8 cellular contexts compared by ENCODE assay signal in the genomic region with DNA sequence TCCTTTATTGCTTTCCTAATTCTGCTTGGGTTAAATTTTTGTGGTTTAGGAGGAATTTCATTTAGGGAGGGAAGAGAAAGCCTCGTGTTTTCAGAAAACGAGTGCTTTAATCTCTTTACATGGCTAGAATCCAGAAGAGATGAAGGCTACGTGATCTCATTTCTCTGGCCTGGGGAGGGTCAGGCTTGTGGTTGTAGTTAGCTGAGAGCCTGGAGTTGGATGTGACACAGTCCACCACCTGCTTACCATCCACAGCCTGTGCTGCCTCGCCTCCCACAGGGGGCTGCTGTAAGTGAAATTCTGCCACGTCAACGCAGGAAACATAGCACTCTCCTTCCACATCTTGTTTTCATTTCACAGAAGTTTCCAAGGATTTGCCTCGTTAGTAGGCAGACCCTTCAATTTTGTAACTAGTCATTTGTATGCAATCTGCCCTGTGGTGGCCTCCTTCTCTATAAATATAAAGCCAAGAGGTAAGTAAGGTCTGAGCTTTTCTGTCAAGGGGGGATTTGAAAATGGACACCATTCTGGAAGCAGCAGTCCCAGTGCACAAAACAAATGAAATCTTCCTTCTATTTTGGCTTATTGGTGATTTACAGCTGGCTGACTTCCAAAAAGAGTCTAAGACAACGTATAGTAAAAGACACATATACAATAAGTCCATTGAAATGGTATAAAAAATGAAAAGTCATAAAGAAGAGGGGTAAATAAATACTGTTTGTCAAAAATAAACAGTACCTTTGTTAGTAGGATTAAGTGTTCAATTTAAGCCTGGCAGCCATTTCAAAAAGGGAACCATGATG. TPM values are rescaled to one million over a fixed set of nuclear protein-coding genes. Genes with fewer than 3 reads are reported as not detected.
DNase-seq lines count a peak whose midpoint lies in the region; ATAC-seq and TF ChIP-seq lines count a peak whose summit lies in the region.

No MANE protein-coding gene starts in this region.

- ATAC-seq in DND-41 (ENCODE audit: insufficient read depth, low read depth) (peak; percentile 59), GM18870 (IDR thresholded peaks at IDR 0.05; ENCODE audit: unreplicated experiment) (no peak)

- no peak for TF ChIP-seq POLR2A in esophagus muscularis mucosa (IDR thresholded peaks at IDR 0.05; ENCODE audit: low read depth)

- H3K27me3 ChIP-seq in DND-41 (ENCODE audit: insufficient read depth, low read length, poor library complexity) = no peaks in the 10 kb centered on the region
- H3K27me3 ChIP-seq in esophagus muscularis mucosa = no peaks in the 10 kb centered on the region
- H3K27me3 ChIP-seq in parathyroid adenoma (ENCODE audit: control insufficient read depth, insufficient read depth, low read length) = no peaks in the 10 kb centered on the region

- TF ChIP-seq EP300 in esophagus muscularis mucosa (IDR thresholded peaks at IDR 0.05) = no peak

- H3K27ac ChIP-seq in DND-41 (ENCODE audit: low read length) (peak overlapping the region; percentile 88), esophagus muscularis mucosa (replicated peaks in 1 of 4) (peak overlapping the region; percentile 30 to 80 (median 66)), parathyroid adenoma (no peak overlapping the region)

- no peaks in the 10 kb centered on the region for H3K9me3 ChIP-seq in DND-41 (ENCODE audit: insufficient read depth, low read length, severe bottlenecking)
- no peaks in the 10 kb centered on the region for H3K9me3 ChIP-seq in esophagus muscularis mucosa
- no peaks in the 10 kb centered on the region for H3K9me3 ChIP-seq in parathyroid adenoma (ENCODE audit: control insufficient read depth, low read length)

- peaks cover 62% of the 10 kb centered on the region for H3K4me1 ChIP-seq in DND-41 (ENCODE audit: insufficient read depth, low read length)
- H3K4me1 ChIP-seq in esophagus muscularis mucosa = peaks cover 9 to 48% (median 37%) of the 10 kb centered on the region in 4 donors
- H3K4me1 ChIP-seq in parathyroid adenoma = peaks cover 18% of the 10 kb centered on the region

- WGBS in esophagus muscularis mucosa = 31% methylated on average over 8 of the region's 8 CpGs

- DNase-seq in DND-41 (peak; percentile 70), NCI-H82 treated with DMSO at 0.1 percent for 48 hours (lab: John Stamatoyannopoulos, UW; ENCODE audit: unreplicated experiment) (peak; percentile 32), esophagus muscularis mucosa (ENCODE audit: extremely low spot score) (no peak), mesenteric fat pad (ENCODE audit: low spot score) (no peak), ureter (ENCODE audit: low spot score) (no peak)
- no peak for DNase-seq in activated CD8-positive, alpha-beta memory T cell treated with anti-CD3 and anti-CD28 coated beads for 24 hours

- H3K36me3 ChIP-seq in DND-41 (ENCODE audit: insufficient read depth, low read length) (peaks cover 33% of the 10 kb centered on the region), esophagus muscularis mucosa (no peaks in the 10 kb centered on the region), parathyroid adenoma (ENCODE audit: control insufficient read depth, insufficient read depth, low read length) (no peaks in the 10 kb centered on the region)

- peaks cover 8% of the 10 kb centered on the region; the same call in 1 of the 2 replicates for H4K20me1 ChIP-seq in DND-41 (ENCODE audit: insufficient read depth, low read length)

- peak overlapping the region; percentile 57 for H3K9ac ChIP-seq in DND-41 (ENCODE audit: low read depth, low read length)
- H3K9ac ChIP-seq in parathyroid adenoma = no peak overlapping the region

- intact Hi-C loops in esophagus muscularis mucosa (cut with DNase I) = no loop called here

- peak overlapping the region; percentile 71 for H3K4me2 ChIP-seq in DND-41 (ENCODE audit: insufficient read depth, low read length)
- no peak overlapping the region for H3K4me2 ChIP-seq in parathyroid adenoma (ENCODE audit: low read length)

- H3K79me2 ChIP-seq in DND-41 (ENCODE audit: insufficient read depth, low read length) (peaks cover 89% of the 10 kb centered on the region), parathyroid adenoma (no peaks in the 10 kb centered on the region)

- H3K4me3 ChIP-seq in DND-41 (ENCODE audit: low read depth in 1 of 2, low read length in 2 of 2) (peak overlapping the region; percentile 0 to 62; a peak in 3 of 4 replicates), esophagus muscularis mucosa (peak overlapping the region in 1 of 4 donors; percentile 14), parathyroid adenoma (ENCODE audit: low read depth, low read length) (no peak overlapping the region)

- TF ChIP-seq CTCF in DND-41 (IDR thresholded peaks at IDR 0.05; ENCODE audit: borderline replicate concordance, extremely low read depth, low read length, poor library complexity, severe bottlenecking) (peak; percentile 61), esophagus muscularis mucosa (IDR thresholded peaks at IDR 0.05) (no peak), parathyroid adenoma (IDR thresholded peaks at IDR 0.05) (no peak)

- H2AFZ ChIP-seq in DND-41 (ENCODE audit: low read depth, low read length) = peak overlapping the region; percentile 34
- H2AFZ ChIP-seq in parathyroid adenoma = peak overlapping the region; percentile 65

RNA-seq across cellular contexts. Expression of a gene that starts 3.4 kb away (rescaled TPM):
- total RNA-seq in esophagus muscularis mucosa = 1 to 10 TPM; 5.0 to 9.8 (median 7.6) TPM
- total RNA-seq in mesenteric fat pad = 8.4 TPM
- 3.6 TPM for total RNA-seq in ureter

RNA-seq across cellular contexts. Expression of a gene that starts 43.0 kb away (rescaled TPM):
- total RNA-seq in esophagus muscularis mucosa = 10 to 100 TPM in 3 of 4 donors, 1 to 10 TPM in 1; 8.7 to 19.9 (median 12.4) TPM
- 16.9 TPM for total RNA-seq in mesenteric fat pad
- 31.4 TPM for total RNA-seq in ureter

Comparison
In these comparisons a context has a peak if more than half of its experiments do, and no peak if none do; other contexts are left out.
1. DNase-seq: peak in DND-41 (single experiment) and NCI-H82 treated with DMSO at 0.1 percent for 48 hours (single experiment); none in esophagus muscularis mucosa (single experiment), activated CD8-positive, alpha-beta memory T cell treated with anti-CD3 and anti-CD28 coated beads for 24 hours (single experiment), mesenteric fat pad (single experiment) and ureter (single experiment).